Comparison of ENCODE assay signal across 8 cellular contexts in the genomic region with DNA sequence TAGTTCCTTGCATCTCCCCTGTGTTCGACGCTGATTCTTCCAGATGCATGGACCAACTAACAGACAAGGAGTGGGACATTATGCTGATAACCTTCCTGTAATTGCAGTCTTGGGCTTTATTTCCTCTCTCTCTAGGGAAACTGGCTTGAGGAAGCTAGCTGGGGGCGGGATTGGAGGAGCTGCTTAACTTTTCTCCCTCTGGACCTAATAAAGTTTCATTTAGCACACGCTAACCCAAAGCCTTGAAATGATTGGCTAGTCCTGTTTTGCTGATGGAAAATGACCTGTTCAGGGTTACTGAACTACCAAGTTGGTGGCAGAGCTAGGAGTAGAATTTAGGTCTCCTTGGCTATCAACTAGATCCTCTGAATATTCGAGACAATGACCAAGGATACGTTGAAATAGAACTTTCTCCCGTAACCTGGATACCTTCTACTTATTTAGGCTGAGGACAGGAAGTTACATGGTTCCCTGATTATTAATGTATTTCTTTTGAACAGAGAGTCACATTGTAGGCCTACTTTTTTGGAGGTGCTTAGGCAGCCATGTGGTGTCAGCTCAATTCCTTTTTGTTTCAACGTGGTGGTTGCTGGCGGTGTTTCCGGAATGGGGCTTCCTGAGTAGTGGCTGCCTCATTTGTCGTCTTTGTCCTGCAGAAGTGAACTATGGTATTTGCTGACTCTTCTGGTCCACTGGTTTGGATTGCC. TPM values are rescaled to one million over a fixed set of nuclear protein-coding genes. Genes with fewer than 3 reads are reported as not detected.
DNase-seq lines count a peak whose midpoint lies in the region; ATAC-seq, FAIRE-seq and TF ChIP-seq lines count a peak whose summit lies in the region.

No MANE protein-coding gene starts in this region.

- peaks cover 48% of the 10 kb centered on the region for H3K36me3 Mint-ChIP-seq in CD4-positive, alpha-beta T cell (ENCODE audit: low read depth)
- peaks cover 37% of the 10 kb centered on the region for H3K36me3 Mint-ChIP-seq in natural killer cell treated with Interleukin-12 subunit alpha and Interleukin-12 subunit beta and Interleukin-15 and Interleukin-18, amount 100 ng/mL, for 72 hours

- H3K4me1 Mint-ChIP-seq in CD4-positive, alpha-beta T cell (ENCODE audit: low read depth): peaks cover 71% of the 10 kb centered on the region
- peaks cover 38 to 51% of the 10 kb centered on the region in 2 donors for H3K4me1 Mint-ChIP-seq in natural killer cell treated with Interleukin-12 subunit alpha and Interleukin-12 subunit beta and Interleukin-15 and Interleukin-18, amount 100 ng/mL, for 72 hours (ENCODE audit: low read depth in 2 of 2)

- intact Hi-C loops in CD4-positive, alpha-beta T cell (cut with DNase I, micrococcal nuclease): loop anchor here (5.0 to 10.0 kb wide), 5 partner anchors 34 to 409 kb away; a partner anchor contains a TSS
- intact Hi-C loops in breast epithelium (cut with DNase I; ENCODE audit: low total_unique reads): no loop called here

- ATAC-seq in CD4-positive, alpha-beta T cell (ENCODE audit: poor library complexity): no peak
- no peak for ATAC-seq in natural killer cell treated with Interleukin-12 subunit alpha and Interleukin-12 subunit beta and Interleukin-15 and Interleukin-18, amount 100 ng/mL, for 72 hours

- peak overlapping the region; percentile 99 for H3K27ac Mint-ChIP-seq in CD4-positive, alpha-beta T cell
- H3K27ac Mint-ChIP-seq in natural killer cell treated with Interleukin-12 subunit alpha and Interleukin-12 subunit beta and Interleukin-15 and Interleukin-18, amount 100 ng/mL, for 72 hours: peak overlapping the region; percentile 84 to 91

- H3K4me1 ChIP-seq in breast epithelium: peaks cover 0 to 3% of the 10 kb centered on the region in 2 donors

- DNase-seq in CD4-positive, alpha-beta T cell: peak in 2 of 10 experiments; percentile 9 to 17
- DNase-seq in MV-4-11 (lab: John Stamatoyannopoulos, UW) (peak; percentile 34), breast epithelium (ENCODE audit: low spot score in 2 of 2) (no peak), H54 (ENCODE audit: insufficient read length, low spot score) (no peak), activated gamma-delta T cell (lab: John Stamatoyannopoulos, UW) (no peak), NCI-H146 treated with DMSO at 0.1 percent for 48 hours (lab: John Stamatoyannopoulos, UW; ENCODE audit: unreplicated experiment) (no peak), AG20443 (ENCODE audit: low spot score) (no peak)
- DNase-seq in natural killer cell treated with Interleukin-12 subunit alpha and Interleukin-12 subunit beta and Interleukin-15 and Interleukin-18, amount 100 ng/mL, for 72 hours (ENCODE audit: low spot score): no peak

- no peaks in the 10 kb centered on the region for H3K9me3 Mint-ChIP-seq in CD4-positive, alpha-beta T cell
- peaks cover 3% of the 10 kb centered on the region for H3K9me3 Mint-ChIP-seq in natural killer cell treated with Interleukin-12 subunit alpha and Interleukin-12 subunit beta and Interleukin-15 and Interleukin-18, amount 100 ng/mL, for 72 hours

- TF ChIP-seq POLR2A in breast epithelium (IDR thresholded peaks at IDR 0.05) (no peak), H54 (IDR thresholded peaks at IDR 0.05; ENCODE audit: low read depth, low read length) (no peak)

- H3K4me3 ChIP-seq in breast epithelium: peak overlapping the region; percentile 72 to 78 (median 76)

- H3K9me3 ChIP-seq in CD4-positive, alpha-beta T cell (ENCODE audit: control insufficient read depth, low read length): no peaks in the 10 kb centered on the region
- no peaks in the 10 kb centered on the region for H3K9me3 ChIP-seq in breast epithelium

- H3K36me3 ChIP-seq in breast epithelium: no peaks in the 10 kb centered on the region

- POLR2A ChIA-PET in CD4-positive, alpha-beta T cell (lab: Charles Lee): interaction anchor here (1.3 to 4.3 kb wide), 5 partner anchors 19 to 211 kb away, joined by 3 to 21 read pairs (median 6); a partner anchor contains a TSS

- no peak for FAIRE-seq in H54 (lab: Jason Lieb, UNC)

- peak overlapping the region; percentile 98 for H3K4me3 Mint-ChIP-seq in CD4-positive, alpha-beta T cell
- peak overlapping the region; percentile 98 for H3K4me3 Mint-ChIP-seq in natural killer cell treated with Interleukin-12 subunit alpha and Interleukin-12 subunit beta and Interleukin-15 and Interleukin-18, amount 100 ng/mL, for 72 hours

- H3K27me3 Mint-ChIP-seq in CD4-positive, alpha-beta T cell: no peaks in the 10 kb centered on the region
- peaks cover 0 to 3% of the 10 kb centered on the region in 2 donors for H3K27me3 Mint-ChIP-seq in natural killer cell treated with Interleukin-12 subunit alpha and Interleukin-12 subunit beta and Interleukin-15 and Interleukin-18, amount 100 ng/mL, for 72 hours

- H3K27me3 ChIP-seq in CD4-positive, alpha-beta T cell (ENCODE audit: control insufficient read depth, insufficient read depth, low read length): no peaks in the 10 kb centered on the region
- H3K27me3 ChIP-seq in breast epithelium: peaks cover 0 to 7% of the 10 kb centered on the region in 2 donors

- CTCF ChIA-PET in CD4-positive, alpha-beta T cell (lab: Charles Lee): no interaction called here

- H3K27ac ChIP-seq in CD4-positive, alpha-beta T cell (ENCODE audit: low read depth, low read length): peak overlapping the region; percentile 89
- peak overlapping the region in 1 of 2 donors; percentile 15 for H3K27ac ChIP-seq in breast epithelium

- no peak for TF ChIP-seq CTCF in CD4-positive, alpha-beta T cell (IDR thresholded peaks at IDR 0.05)
- TF ChIP-seq CTCF in breast epithelium (IDR thresholded peaks at IDR 0.05): no peak

RNA-seq across cellular contexts. Expression of a gene that starts 2.0 kb away (rescaled TPM):
- 100 to 1,000 TPM; 267 to 281 TPM for total RNA-seq in CD4-positive, alpha-beta T cell
- 100 to 1,000 TPM; 122 to 149 (median 126) TPM for total RNA-seq in breast epithelium
- 1,000 to 10,000 TPM in 1 of 2 donors, 100 to 1,000 TPM in 1; 625 to 1,197 TPM for total RNA-seq in natural killer cell treated with Interleukin-12 subunit alpha and Interleukin-12 subunit beta and Interleukin-15 and Interleukin-18, amount 100 ng/mL, for 72 hours

RNA-seq across cellular contexts. Expression of a gene that starts 33.4 kb away (rescaled TPM):
- total RNA-seq in CD4-positive, alpha-beta T cell: 10 to 100 TPM in 1 of 2 experiments, 1 to 10 TPM in 1; 9.6 to 10.3 TPM
- total RNA-seq in breast epithelium: 10 to 100 TPM; 24.8 to 40.8 (median 25.2) TPM
- 10 to 100 TPM in 1 of 2 donors, 1 to 10 TPM in 1; 8.8 to 10.7 TPM for total RNA-seq in natural killer cell treated with Interleukin-12 subunit alpha and Interleukin-12 subunit beta and Interleukin-15 and Interleukin-18, amount 100 ng/mL, for 72 hours
